11 cellular contexts compared by ENCODE assay signal in the genomic region with DNA sequence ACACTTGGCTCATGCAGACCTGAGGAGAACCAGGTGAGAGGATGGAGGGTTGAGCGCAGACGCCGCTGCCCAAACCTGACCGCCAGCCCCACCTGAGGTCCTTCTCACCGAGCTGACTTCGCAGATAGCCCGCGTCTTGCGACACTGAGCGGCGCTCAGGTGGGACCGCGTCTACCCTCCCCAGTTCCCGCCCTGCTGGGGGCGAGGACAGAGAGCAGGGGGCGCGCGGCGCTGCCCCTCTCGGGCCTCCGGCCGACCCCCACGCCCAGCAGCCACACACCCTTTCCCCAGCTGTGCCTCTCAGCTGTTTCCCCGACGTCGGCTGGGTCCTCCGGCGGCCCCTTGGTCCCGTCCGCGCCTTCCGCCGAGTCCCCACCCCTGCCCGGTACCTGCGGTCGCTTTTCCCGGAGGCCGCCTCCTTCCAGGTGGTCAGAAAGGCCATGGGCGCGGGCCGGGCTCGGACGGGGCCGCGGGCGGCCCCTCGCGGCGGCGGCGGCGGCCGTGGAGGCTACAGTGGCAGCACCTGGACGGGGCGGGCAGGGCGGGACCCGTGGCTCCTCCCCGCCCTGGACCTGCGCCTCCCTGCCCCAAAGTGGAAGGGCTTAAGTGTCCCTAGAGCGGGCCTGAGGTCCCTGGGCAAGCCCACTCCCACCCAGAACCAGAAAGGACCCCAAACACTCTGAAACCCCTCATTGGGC. TPM values are rescaled to one million over a fixed set of nuclear protein-coding genes. Genes with fewer than 3 reads are reported as not detected.
DNase-seq lines count a peak whose midpoint lies in the region; ATAC-seq, FAIRE-seq and TF ChIP-seq lines count a peak whose summit lies in the region.
"Had no signal": no experiment of that assay in that cellular context is flagged by ENCODE, and none has a peak within 500 bp of the region (broad histone marks: within the 10 kb centered on the region; RNA-seq: fewer than 3 reads in every experiment).

No MANE protein-coding gene starts in this region.

- intact Hi-C loops in uterus (cut with DNase I; ENCODE audit: low total_unique reads), result no loop called here

- peak; percentile 78 for ATAC-seq in lung (ENCODE audit: insufficient read depth, low FRiP score)
- ATAC-seq in GM19395 (IDR thresholded peaks at IDR 0.05; ENCODE audit: unreplicated experiment), result no peak

- no peak overlapping the region; the same call in 1 of the 2 replicates for H2BK5ac ChIP-seq in H1 (ENCODE audit: low read depth, low read length)

- no peak overlapping the region for H3K56ac ChIP-seq in H1 (replicated peaks; ENCODE audit: insufficient read length, low read depth, low read length)

- H3K23ac ChIP-seq in H1 (ENCODE audit: insufficient read length), result no peak overlapping the region

- H3K27me3 Mint-ChIP-seq in HFFc6 (ENCODE audit: insufficient read depth), result peaks cover 29% of the 10 kb centered on the region

- no peak overlapping the region for H3K4me3 Mint-ChIP-seq in HFFc6

- no peaks in the 10 kb centered on the region for H3K9me3 ChIP-seq in H1 (ENCODE audit: insufficient read depth in 2 of 2, low read depth in 1 of 2, low read length in 1 of 2)
- H3K9me3 ChIP-seq in lung (ENCODE audit: control insufficient read depth in 2 of 2, insufficient read depth in 1 of 2, low read length in 1 of 2), result no peaks in the 10 kb centered on the region
- H3K9me3 ChIP-seq in uterus, result no peaks in the 10 kb centered on the region

- no peaks in the 10 kb centered on the region for H3K9me3 Mint-ChIP-seq in HFFc6

- no peak for FAIRE-seq in H1 (lab: Jason Lieb, UNC)

- TF ChIP-seq CTCF in H1 (IDR thresholded peaks at IDR 0.05; ENCODE audit: control extremely low read depth in 1 of 3, insufficient read depth in 1 of 3, low read depth in 1 of 3, low read length in 3 of 3), result peak in 2 of 3 experiments; percentile 11 to 32; a peak in 3 of 4 replicates
- TF ChIP-seq CTCF in lung (IDR thresholded peaks at IDR 0.05; ENCODE audit: control extremely low read depth, extremely low read depth), result no peak
- TF ChIP-seq CTCF in uterus (IDR thresholded peaks at IDR 0.05), result no peak
- TF ChIP-seq CTCF in HFFc6 (IDR thresholded peaks at IDR 0.05), result no peak; the same call in 1 of the 2 replicates

- peak overlapping the region; percentile 77 for H4K91ac ChIP-seq in H1 (replicated peaks; ENCODE audit: insufficient read length, low read length)

- no peaks in the 10 kb centered on the region for H3K4me1 Mint-ChIP-seq in HFFc6 (ENCODE audit: low read depth)

- DNase-seq in HuH-7.5 (ENCODE audit: low spot score), result peak; percentile 52
- DNase-seq in H1 (ENCODE audit: low read depth in 1 of 2, low spot score in 2 of 2), result peak in 1 of 2 experiments; percentile 76
- peak; percentile 44 for DNase-seq in lung (ENCODE audit: low spot score)
- DNase-seq in uterus, result no peak
- no peak for DNase-seq in SKM-1 treated with dmso at 0.1 percent for 144 hours (lab: John Stamatoyannopoulos, UW; ENCODE audit: unreplicated experiment)
- no peak for DNase-seq in HFFc6
- DNase-seq: activated CD4-positive, alpha-beta T cell treated with anti-CD3 and anti-CD28 coated beads, Interleukin-2, amount 50 U/mL, for 48 hours; erythroblast; NCI-H1092 had no signal

- H3K4me2 ChIP-seq in H1 (ENCODE audit: insufficient read depth in 1 of 2, low read depth in 2 of 2, low read length in 2 of 2), result peak overlapping the region; percentile 54 to 94

- no peak overlapping the region for H2BK20ac ChIP-seq in H1 (ENCODE audit: low read length)

- H3K36me3 ChIP-seq in ACC112 (ENCODE audit: insufficient read depth, low read length) (no peaks in the 10 kb centered on the region), H1 (ENCODE audit: control insufficient read depth in 2 of 4, insufficient read depth in 4 of 4, low read length in 3 of 4) (no peaks in the 10 kb centered on the region), lung (ENCODE audit: control insufficient read depth in 2 of 2, insufficient read depth in 2 of 2, low read length in 2 of 2) (no peaks in the 10 kb centered on the region), uterus (no peaks in the 10 kb centered on the region)

- H3K4me3 ChIP-seq in ACC112 (ENCODE audit: low read depth, low read length) (peak overlapping the region; percentile 28; the same call in 1 of the 2 replicates), H1 (ENCODE audit: extremely low read depth in 1 of 4, insufficient read depth in 2 of 4, low read depth in 3 of 4, low read length in 4 of 4) (peak overlapping the region; percentile 54 to 64 (median 60)), lung (peak overlapping the region; percentile 1), uterus (no peak overlapping the region)

- TF ChIP-seq EP300 in H1 (IDR thresholded peaks at IDR 0.05; ENCODE audit: borderline replicate concordance in 1 of 2, low read depth in 2 of 2, low read length in 2 of 2), result no peak

- no peaks in the 10 kb centered on the region for H3K79me1 ChIP-seq in H1 (ENCODE audit: low read depth, low read length)

- H2BK120ac ChIP-seq in H1 (replicated peaks; ENCODE audit: low read depth, low read length), result no peak overlapping the region

- WGBS in H1 (ENCODE audit: extremely low coverage in 1 of 2, insufficient coverage in 1 of 2, insufficient read length in 1 of 2, insufficient replicate concordance in 2 of 2, low coverage in 1 of 2, low lambda C conversion rate in 2 of 2, missing lambda C conversion rate in 1 of 2), 2 experiments, result 16% methylated on average over 15 of the region's 60 CpGs; no CpG with 5 or more reads in 1 of the 2 experiments
- 3% methylated on average over 60 of the region's 60 CpGs for WGBS in lung, 2 donors

- H2AFZ ChIP-seq in ACC112 (ENCODE audit: low read length, unreplicated experiment), result no peak overlapping the region
- peak overlapping the region; percentile 95 for H2AFZ ChIP-seq in H1 (ENCODE audit: low read length)

- TF ChIP-seq RAD21 in H1 (IDR thresholded peaks at IDR 0.05 in 1 of 2, conservative IDR thresholded peaks at IDR 0.05 in 1 of 2; ENCODE audit: low read depth in 2 of 2, low read length in 2 of 2), result peak in 1 of 2 experiments; percentile 25; a peak in 1 of 4 replicates

- H3K9ac ChIP-seq in H1 (replicated peaks in 1 of 4; ENCODE audit: extremely low read depth in 1 of 4, low read depth in 3 of 4, low read length in 3 of 4), result peak overlapping the region in 1 of 4 experiments; percentile 65; a peak in 1 of 7 replicates

- H3K18ac ChIP-seq in H1 (ENCODE audit: extremely low read depth, low read length), result peak overlapping the region; percentile 42

- H4K5ac ChIP-seq in H1 (ENCODE audit: insufficient read length, low read depth, low read length), result peak overlapping the region; percentile 7

- POLR2A ChIA-PET in H1 (lab: Charles Lee; ENCODE audit: partially characterized antibody), result interaction anchor here (1.1 to 2.8 kb wide), 3 partner anchors 10 to 78 kb away, joined by 5 to 8 read pairs (median 5); no protein-coding TSS in a partner anchor

- H3K79me2 ChIP-seq in ACC112 (ENCODE audit: control insufficient read depth, insufficient read depth, low read length, unreplicated experiment) (no peaks in the 10 kb centered on the region), H1 (ENCODE audit: control insufficient read depth in 1 of 2, insufficient read depth in 2 of 2, low read length in 2 of 2) (no peaks in the 10 kb centered on the region)

- no peak overlapping the region for H3K14ac ChIP-seq in H1 (ENCODE audit: insufficient read length)

- peak overlapping the region; percentile 29; the same call in 1 of the 2 replicates for H2BK12ac ChIP-seq in H1 (ENCODE audit: low read depth, low read length)

- H2AK5ac ChIP-seq in H1 (ENCODE audit: low read depth, low read length), result no peak overlapping the region; the same call in 1 of the 2 replicates

- H4K20me1 ChIP-seq in H1 (replicated peaks in 1 of 2; ENCODE audit: control insufficient read depth in 1 of 2, insufficient read depth in 2 of 2, low read length in 2 of 2), result no peaks in the 10 kb centered on the region

- H3K27ac ChIP-seq in ACC112 (ENCODE audit: low read depth, low read length) (no peak overlapping the region), H1 (ENCODE audit: low read depth, low read length) (no peak overlapping the region), lung (ENCODE audit: low read depth in 1 of 2, low read length in 1 of 2) (no peak overlapping the region), uterus (no peak overlapping the region)

- TF ChIP-seq POLR2A in H1 (IDR thresholded peaks at IDR 0.05; ENCODE audit: control extremely low read depth in 1 of 2, low read depth in 2 of 2, low read length in 2 of 2) (peak in 1 of 2 experiments; percentile 45; a peak in 1 of 3 replicates), uterus (IDR thresholded peaks at IDR 0.05) (no peak)

- H3K27me3 ChIP-seq in ACC112 (ENCODE audit: insufficient read depth, low read length), result peaks cover 34% of the 10 kb centered on the region
- peaks cover 3 to 19% (median 14%) of the 10 kb centered on the region in 4 experiments; a peak in 6 of 7 replicates for H3K27me3 ChIP-seq in H1 (replicated peaks in 1 of 4; ENCODE audit: control insufficient read depth in 3 of 4, extremely low read depth in 1 of 4, insufficient read depth in 3 of 4, low read length in 3 of 4)
- H3K27me3 ChIP-seq in lung (ENCODE audit: control insufficient read depth, insufficient read depth), result no peaks in the 10 kb centered on the region
- peaks cover 0 to 4% of the 10 kb centered on the region in 2 donors for H3K27me3 ChIP-seq in uterus

- no peaks in the 10 kb centered on the region for H3K36me3 Mint-ChIP-seq in HFFc6 (ENCODE audit: low read depth)

- CTCF ChIA-PET in H1 (lab: Charles Lee; ENCODE audit: partially characterized antibody), result interaction anchor here (0.7 to 4.6 kb wide), 7 partner anchors 8 to 406 kb away, joined by 3 to 16 read pairs (median 4); partner anchors contain the start of gene TTC39A

- peak overlapping the region; percentile 39 for H3K4ac ChIP-seq in H1 (replicated peaks; ENCODE audit: insufficient read length, low read depth, low read length)

- peak overlapping the region; percentile 63 for H4K8ac ChIP-seq in H1 (ENCODE audit: extremely low read depth, insufficient read depth, low read length)

- H2BK15ac ChIP-seq in H1 (ENCODE audit: low read length), result no peak overlapping the region

- H3K4me1 ChIP-seq in ACC112 (ENCODE audit: control insufficient read depth, insufficient read depth, low read length, unreplicated experiment) (no peaks in the 10 kb centered on the region), H1 (replicated peaks in 1 of 4; ENCODE audit: control insufficient read depth in 3 of 4, insufficient read depth in 4 of 4, low read length in 3 of 4) (peaks cover 2 to 11% (median 7%) of the 10 kb centered on the region in 4 experiments; a peak in 6 of 7 replicates), lung (ENCODE audit: control insufficient read depth in 2 of 2, insufficient read depth in 2 of 2, low read length in 2 of 2) (peaks cover 0 to 5% of the 10 kb centered on the region in 2 donors), uterus (peaks cover 0 to 6% of the 10 kb centered on the region in 2 donors)

- peaks cover 5% of the 10 kb centered on the region; the same call in 1 of the 2 replicates for H3K23me2 ChIP-seq in H1 (ENCODE audit: low read depth, low read length)

- no peak overlapping the region for H3K27ac Mint-ChIP-seq in HFFc6

RNA-seq across cellular contexts. Expression of gene TTC39A, which starts 14.4 kb away (rescaled TPM):
- 3.6 and 5.5 TPM in 2 replicates for total RNA-seq in H1 (2021; fragmentation: NEBNext Ultra II Directional; extraction: Animal tissue kit (Norgen Biotek cat#: 25700))
- polyA plus RNA-seq in H1 (2011; rRNA removed), result 4.8 and 5.8 TPM in 2 replicates
- polyA plus RNA-seq in H1 (2011; cell fraction: cytosol; rRNA removed), result 6.0 TPM
- 8.8 TPM for polyA plus RNA-seq in H1 (2011; cell fraction: nucleus; rRNA removed)
- 5.3 to 9.5 TPM (median 6.2 TPM) in 4 replicates for polyA plus RNA-seq in H1 (2012, experiment 1 of 2)
- 3.2 TPM for polyA plus RNA-seq in H1 (2012, experiment 2 of 2)
- 5.0 TPM for polyA plus RNA-seq in H1 (2013, experiment 1 of 2)
- polyA plus RNA-seq in H1 (2013, experiment 2 of 2), result 6.0 TPM
- 10.5 and 14.2 TPM in 2 replicates for polyA minus RNA-seq in H1 (2011; rRNA and poly(A)+ RNA removed)
- 5.3 TPM for polyA minus RNA-seq in H1 (2011; cell fraction: cytosol; rRNA and poly(A)+ RNA removed)
- polyA minus RNA-seq in H1 (2011; cell fraction: nucleus; rRNA and poly(A)+ RNA removed), result 4.1 TPM
- 10 to 100 TPM; 16.6 to 46.8 TPM for total RNA-seq in lung
- polyA plus RNA-seq in lung, result 10 to 100 TPM; 24.5 to 32.6 TPM
- 1 to 10 TPM in 2 of 4 donors, under 1 TPM in 2; 0.26 to 2.5 (median 1.3) TPM for total RNA-seq in uterus
- total RNA-seq in HFFc6 (2021; fragmentation: NEBNext Ultra II Directional; extraction: Animal tissue kit (Norgen Biotek cat#: 25700)), result under 1 TPM in 4 of 6 experiments, not detected in 2; 0.10 to 0.52 (median 0.17) TPM

Comparison
In these comparisons a context has a peak if more than half of its experiments do, and no peak if none do; other contexts are left out.
1. H3K4me3 ChIP-seq: peak in ACC112 (single experiment), H1 (4 of 4) and lung (single experiment); none in uterus (0 of 2).
2. DNase-seq: peak in HuH-7.5 (single experiment) and lung (single experiment); none in uterus (0 of 2), SKM-1 treated with dmso at 0.1 percent for 144 hours (single experiment) and HFFc6 (single experiment).
3. CTCF ChIP-seq: peak in H1 (2 of 3); none in lung (single experiment), uterus (0 of 4) and HFFc6 (single experiment).